1 cellular context compared by ENCODE assay signal in the genomic region with DNA sequence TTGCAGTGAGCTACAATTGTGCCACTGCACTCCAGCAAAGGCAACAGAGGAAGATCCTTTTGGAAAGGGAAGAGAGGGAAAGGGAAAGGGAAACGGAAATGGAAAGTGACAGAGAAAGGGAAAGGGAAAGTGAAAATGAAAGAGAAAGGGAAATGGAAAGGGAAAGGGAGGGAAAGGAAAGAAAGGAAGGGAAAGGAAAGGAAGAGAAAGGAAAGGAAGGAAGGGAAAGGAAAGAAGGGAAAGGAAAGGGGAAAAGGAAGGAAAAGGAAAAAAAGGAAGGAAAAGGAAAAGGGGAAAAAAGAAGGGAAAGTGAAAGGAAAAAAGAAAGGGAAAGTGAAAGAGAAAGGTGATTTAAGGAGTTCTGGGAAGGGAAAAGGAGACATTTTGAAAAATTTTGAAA.
TF ChIP-seq lines count a peak whose summit lies in the region.

No MANE protein-coding gene starts in this region.

TF ChIP-seq in K562, 482 proteins besides CTCF, POLR2A, EP300 and RAD21 (continued from another document and continues in another):
- TF ChIP-seq, protein P1, sequence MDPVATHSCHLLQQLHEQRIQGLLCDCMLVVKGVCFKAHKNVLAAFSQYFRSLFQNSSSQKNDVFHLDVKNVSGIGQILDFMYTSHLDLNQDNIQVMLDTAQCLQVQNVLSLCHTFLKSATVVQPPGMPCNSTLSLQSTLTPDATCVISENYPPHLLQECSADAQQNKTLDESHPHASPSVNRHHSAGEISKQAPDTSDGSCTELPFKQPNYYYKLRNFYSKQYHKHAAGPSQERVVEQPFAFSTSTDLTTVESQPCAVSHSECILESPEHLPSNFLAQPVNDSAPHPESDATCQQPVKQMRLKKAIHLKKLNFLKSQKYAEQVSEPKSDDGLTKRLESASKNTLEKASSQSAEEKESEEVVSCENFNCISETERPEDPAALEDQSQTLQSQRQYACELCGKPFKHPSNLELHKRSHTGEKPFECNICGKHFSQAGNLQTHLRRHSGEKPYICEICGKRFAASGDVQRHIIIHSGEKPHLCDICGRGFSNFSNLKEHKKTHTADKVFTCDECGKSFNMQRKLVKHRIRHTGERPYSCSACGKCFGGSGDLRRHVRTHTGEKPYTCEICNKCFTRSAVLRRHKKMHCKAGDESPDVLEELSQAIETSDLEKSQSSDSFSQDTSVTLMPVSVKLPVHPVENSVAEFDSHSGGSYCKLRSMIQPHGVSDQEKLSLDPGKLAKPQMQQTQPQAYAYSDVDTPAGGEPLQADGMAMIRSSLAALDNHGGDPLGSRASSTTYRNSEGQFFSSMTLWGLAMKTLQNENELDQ (CRISPR knock-in tag; IDR thresholded peaks at IDR 0.05; ENCODE audit: borderline replicate concordance), result no peak
- TF ChIP-seq STAT5B (CRISPR knock-in tag; IDR thresholded peaks at IDR 0.05) (no peak), MAZ (CRISPR knock-in tag; conservative IDR thresholded peaks at IDR 0.05 in 1 of 2, IDR thresholded peaks at IDR 0.05 in 1 of 2) (no peak), SMAD2 (IDR thresholded peaks at IDR 0.05; ENCODE audit: low read depth, low read length) (no peak), CBX8 (IDR thresholded peaks at IDR 0.05; ENCODE audit: borderline replicate concordance, extremely low read depth, low read depth, low read length, poor library complexity, severe bottlenecking) (no peak), ZNF77 (CRISPR knock-in tag; IDR thresholded peaks at IDR 0.05) (no peak), IFI16 (CRISPR knock-in tag; IDR thresholded peaks at IDR 0.05) (no peak), ZNF347 (CRISPR knock-in tag; IDR thresholded peaks at IDR 0.05; ENCODE audit: low read depth) (no peak), U2AF1 (optimal IDR thresholded peaks at IDR 0.05; ENCODE audit: low read depth, low read length) (no peak), SAFB2 (IDR thresholded peaks at IDR 0.05; ENCODE audit: borderline replicate concordance, low read depth, low read length, severe bottlenecking) (no peak), ETS2 (tag; IDR thresholded peaks at IDR 0.05; ENCODE audit: borderline replicate concordance, poor library complexity, severe bottlenecking) (no peak), HMG20A (CRISPR knock-in tag; conservative IDR thresholded peaks at IDR 0.05) (no peak), CBX2 (IDR thresholded peaks at IDR 0.05; ENCODE audit: insufficient read depth, low read length, poor library complexity, severe bottlenecking) (no peak), CBX5 (IDR thresholded peaks at IDR 0.05; ENCODE audit: borderline replicate concordance, low read depth) (no peak), ILK (tag; IDR thresholded peaks at IDR 0.05; ENCODE audit: borderline replicate concordance, low read depth) (no peak), ELF4 (CRISPR knock-in tag; IDR thresholded peaks at IDR 0.05) (peak; percentile 98), NCOA2 (IDR thresholded peaks at IDR 0.05; ENCODE audit: partially characterized antibody in 2 of 2) (no peak), ETV1 (tag; conservative IDR thresholded peaks at IDR 0.05; ENCODE audit: low read depth) (peak; percentile 78), ZNF507 (tag; conservative IDR thresholded peaks at IDR 0.05) (no peak), MTF1 (CRISPR knock-in tag; IDR thresholded peaks at IDR 0.05; ENCODE audit: borderline replicate concordance) (no peak), PYGO2 (tag; IDR thresholded peaks at IDR 0.05) (no peak), ZNF133 (CRISPR knock-in tag; IDR thresholded peaks at IDR 0.05) (no peak), SMARCB1 (IDR thresholded peaks at IDR 0.05; ENCODE audit: insufficient read length, low read depth) (no peak), ZNF384 (IDR thresholded peaks at IDR 0.05; ENCODE audit: low read depth, low read length) (no peak), ZNF699 (CRISPR knock-in tag; IDR thresholded peaks at IDR 0.05; ENCODE audit: insufficient replicate concordance) (no peak), POLR2AphosphoS5 (IDR thresholded peaks at IDR 0.05; ENCODE audit: control insufficient read depth, insufficient read depth, low read depth, low read length) (no peak), SRSF9 (IDR thresholded peaks at IDR 0.05; ENCODE audit: borderline replicate concordance, low read depth, low read length) (no peak), RBM15 (IDR thresholded peaks at IDR 0.05; ENCODE audit: insufficient read depth, low read length) (no peak), BACH1 (tag; IDR thresholded peaks at IDR 0.05) (no peak), TCF7 (IDR thresholded peaks at IDR 0.05; ENCODE audit: borderline replicate concordance) (no peak), ZNF282 (CRISPR knock-in tag; IDR thresholded peaks at IDR 0.05) (no peak), DPF2 (IDR thresholded peaks at IDR 0.05) (peak; percentile 92)
- TF ChIP-seq, protein P2, sequence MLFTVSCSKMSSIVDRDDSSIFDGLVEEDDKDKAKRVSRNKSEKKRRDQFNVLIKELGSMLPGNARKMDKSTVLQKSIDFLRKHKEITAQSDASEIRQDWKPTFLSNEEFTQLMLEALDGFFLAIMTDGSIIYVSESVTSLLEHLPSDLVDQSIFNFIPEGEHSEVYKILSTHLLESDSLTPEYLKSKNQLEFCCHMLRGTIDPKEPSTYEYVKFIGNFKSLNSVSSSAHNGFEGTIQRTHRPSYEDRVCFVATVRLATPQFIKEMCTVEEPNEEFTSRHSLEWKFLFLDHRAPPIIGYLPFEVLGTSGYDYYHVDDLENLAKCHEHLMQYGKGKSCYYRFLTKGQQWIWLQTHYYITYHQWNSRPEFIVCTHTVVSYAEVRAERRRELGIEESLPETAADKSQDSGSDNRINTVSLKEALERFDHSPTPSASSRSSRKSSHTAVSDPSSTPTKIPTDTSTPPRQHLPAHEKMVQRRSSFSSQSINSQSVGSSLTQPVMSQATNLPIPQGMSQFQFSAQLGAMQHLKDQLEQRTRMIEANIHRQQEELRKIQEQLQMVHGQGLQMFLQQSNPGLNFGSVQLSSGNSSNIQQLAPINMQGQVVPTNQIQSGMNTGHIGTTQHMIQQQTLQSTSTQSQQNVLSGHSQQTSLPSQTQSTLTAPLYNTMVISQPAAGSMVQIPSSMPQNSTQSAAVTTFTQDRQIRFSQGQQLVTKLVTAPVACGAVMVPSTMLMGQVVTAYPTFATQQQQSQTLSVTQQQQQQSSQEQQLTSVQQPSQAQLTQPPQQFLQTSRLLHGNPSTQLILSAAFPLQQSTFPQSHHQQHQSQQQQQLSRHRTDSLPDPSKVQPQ (CRISPR knock-in tag; IDR thresholded peaks at IDR 0.05; ENCODE audit: borderline replicate concordance), result no peak
- TF ChIP-seq, protein P3, sequence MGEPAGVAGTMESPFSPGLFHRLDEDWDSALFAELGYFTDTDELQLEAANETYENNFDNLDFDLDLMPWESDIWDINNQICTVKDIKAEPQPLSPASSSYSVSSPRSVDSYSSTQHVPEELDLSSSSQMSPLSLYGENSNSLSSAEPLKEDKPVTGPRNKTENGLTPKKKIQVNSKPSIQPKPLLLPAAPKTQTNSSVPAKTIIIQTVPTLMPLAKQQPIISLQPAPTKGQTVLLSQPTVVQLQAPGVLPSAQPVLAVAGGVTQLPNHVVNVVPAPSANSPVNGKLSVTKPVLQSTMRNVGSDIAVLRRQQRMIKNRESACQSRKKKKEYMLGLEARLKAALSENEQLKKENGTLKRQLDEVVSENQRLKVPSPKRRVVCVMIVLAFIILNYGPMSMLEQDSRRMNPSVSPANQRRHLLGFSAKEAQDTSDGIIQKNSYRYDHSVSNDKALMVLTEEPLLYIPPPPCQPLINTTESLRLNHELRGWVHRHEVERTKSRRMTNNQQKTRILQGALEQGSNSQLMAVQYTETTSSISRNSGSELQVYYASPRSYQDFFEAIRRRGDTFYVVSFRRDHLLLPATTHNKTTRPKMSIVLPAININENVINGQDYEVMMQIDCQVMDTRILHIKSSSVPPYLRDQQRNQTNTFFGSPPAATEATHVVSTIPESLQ (CRISPR knock-in tag; IDR thresholded peaks at IDR 0.05), result no peak
- TF ChIP-seq, protein P4, sequence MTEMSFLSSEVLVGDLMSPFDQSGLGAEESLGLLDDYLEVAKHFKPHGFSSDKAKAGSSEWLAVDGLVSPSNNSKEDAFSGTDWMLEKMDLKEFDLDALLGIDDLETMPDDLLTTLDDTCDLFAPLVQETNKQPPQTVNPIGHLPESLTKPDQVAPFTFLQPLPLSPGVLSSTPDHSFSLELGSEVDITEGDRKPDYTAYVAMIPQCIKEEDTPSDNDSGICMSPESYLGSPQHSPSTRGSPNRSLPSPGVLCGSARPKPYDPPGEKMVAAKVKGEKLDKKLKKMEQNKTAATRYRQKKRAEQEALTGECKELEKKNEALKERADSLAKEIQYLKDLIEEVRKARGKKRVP (CRISPR knock-in tag; IDR thresholded peaks at IDR 0.05), result no peak
- TF ChIP-seq, protein P5, sequence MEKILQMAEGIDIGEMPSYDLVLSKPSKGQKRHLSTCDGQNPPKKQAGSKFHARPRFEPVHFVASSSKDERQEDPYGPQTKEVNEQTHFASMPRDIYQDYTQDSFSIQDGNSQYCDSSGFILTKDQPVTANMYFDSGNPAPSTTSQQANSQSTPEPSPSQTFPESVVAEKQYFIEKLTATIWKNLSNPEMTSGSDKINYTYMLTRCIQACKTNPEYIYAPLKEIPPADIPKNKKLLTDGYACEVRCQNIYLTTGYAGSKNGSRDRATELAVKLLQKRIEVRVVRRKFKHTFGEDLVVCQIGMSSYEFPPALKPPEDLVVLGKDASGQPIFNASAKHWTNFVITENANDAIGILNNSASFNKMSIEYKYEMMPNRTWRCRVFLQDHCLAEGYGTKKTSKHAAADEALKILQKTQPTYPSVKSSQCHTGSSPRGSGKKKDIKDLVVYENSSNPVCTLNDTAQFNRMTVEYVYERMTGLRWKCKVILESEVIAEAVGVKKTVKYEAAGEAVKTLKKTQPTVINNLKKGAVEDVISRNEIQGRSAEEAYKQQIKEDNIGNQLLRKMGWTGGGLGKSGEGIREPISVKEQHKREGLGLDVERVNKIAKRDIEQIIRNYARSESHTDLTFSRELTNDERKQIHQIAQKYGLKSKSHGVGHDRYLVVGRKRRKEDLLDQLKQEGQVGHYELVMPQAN (IDR thresholded peaks at IDR 0.05; ENCODE audit: borderline replicate concordance), result peak; percentile 98
- TF ChIP-seq, protein P6, sequence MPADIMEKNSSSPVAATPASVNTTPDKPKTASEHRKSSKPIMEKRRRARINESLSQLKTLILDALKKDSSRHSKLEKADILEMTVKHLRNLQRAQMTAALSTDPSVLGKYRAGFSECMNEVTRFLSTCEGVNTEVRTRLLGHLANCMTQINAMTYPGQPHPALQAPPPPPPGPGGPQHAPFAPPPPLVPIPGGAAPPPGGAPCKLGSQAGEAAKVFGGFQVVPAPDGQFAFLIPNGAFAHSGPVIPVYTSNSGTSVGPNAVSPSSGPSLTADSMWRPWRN (IDR thresholded peaks at IDR 0.05; ENCODE audit: low read depth), result peak; percentile 48; the same call in 1 of the 2 replicates
- TF ChIP-seq, protein P7, sequence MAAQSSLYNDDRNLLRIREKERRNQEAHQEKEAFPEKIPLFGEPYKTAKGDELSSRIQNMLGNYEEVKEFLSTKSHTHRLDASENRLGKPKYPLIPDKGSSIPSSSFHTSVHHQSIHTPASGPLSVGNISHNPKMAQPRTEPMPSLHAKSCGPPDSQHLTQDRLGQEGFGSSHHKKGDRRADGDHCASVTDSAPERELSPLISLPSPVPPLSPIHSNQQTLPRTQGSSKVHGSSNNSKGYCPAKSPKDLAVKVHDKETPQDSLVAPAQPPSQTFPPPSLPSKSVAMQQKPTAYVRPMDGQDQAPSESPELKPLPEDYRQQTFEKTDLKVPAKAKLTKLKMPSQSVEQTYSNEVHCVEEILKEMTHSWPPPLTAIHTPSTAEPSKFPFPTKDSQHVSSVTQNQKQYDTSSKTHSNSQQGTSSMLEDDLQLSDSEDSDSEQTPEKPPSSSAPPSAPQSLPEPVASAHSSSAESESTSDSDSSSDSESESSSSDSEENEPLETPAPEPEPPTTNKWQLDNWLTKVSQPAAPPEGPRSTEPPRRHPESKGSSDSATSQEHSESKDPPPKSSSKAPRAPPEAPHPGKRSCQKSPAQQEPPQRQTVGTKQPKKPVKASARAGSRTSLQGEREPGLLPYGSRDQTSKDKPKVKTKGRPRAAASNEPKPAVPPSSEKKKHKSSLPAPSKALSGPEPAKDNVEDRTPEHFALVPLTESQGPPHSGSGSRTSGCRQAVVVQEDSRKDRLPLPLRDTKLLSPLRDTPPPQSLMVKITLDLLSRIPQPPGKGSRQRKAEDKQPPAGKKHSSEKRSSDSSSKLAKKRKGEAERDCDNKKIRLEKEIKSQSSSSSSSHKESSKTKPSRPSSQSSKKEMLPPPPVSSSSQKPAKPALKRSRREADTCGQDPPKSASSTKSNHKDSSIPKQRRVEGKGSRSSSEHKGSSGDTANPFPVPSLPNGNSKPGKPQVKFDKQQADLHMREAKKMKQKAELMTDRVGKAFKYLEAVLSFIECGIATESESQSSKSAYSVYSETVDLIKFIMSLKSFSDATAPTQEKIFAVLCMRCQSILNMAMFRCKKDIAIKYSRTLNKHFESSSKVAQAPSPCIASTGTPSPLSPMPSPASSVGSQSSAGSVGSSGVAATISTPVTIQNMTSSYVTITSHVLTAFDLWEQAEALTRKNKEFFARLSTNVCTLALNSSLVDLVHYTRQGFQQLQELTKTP (IDR thresholded peaks at IDR 0.05; ENCODE audit: low read depth in 1 of 2, partially characterized antibody in 2 of 2), result peak; percentile 89 to 98
- TF ChIP-seq, protein P8, sequence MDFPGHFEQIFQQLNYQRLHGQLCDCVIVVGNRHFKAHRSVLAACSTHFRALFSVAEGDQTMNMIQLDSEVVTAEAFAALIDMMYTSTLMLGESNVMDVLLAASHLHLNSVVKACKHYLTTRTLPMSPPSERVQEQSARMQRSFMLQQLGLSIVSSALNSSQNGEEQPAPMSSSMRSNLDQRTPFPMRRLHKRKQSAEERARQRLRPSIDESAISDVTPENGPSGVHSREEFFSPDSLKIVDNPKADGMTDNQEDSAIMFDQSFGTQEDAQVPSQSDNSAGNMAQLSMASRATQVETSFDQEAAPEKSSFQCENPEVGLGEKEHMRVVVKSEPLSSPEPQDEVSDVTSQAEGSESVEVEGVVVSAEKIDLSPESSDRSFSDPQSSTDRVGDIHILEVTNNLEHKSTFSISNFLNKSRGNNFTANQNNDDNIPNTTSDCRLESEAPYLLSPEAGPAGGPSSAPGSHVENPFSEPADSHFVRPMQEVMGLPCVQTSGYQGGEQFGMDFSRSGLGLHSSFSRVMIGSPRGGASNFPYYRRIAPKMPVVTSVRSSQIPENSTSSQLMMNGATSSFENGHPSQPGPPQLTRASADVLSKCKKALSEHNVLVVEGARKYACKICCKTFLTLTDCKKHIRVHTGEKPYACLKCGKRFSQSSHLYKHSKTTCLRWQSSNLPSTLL (IDR thresholded peaks at IDR 0.05), result peak; percentile 84
